Comparison of ENCODE assay signal across 25 cellular contexts in genomic region chr4:73538162-73538561, GRCh38. TPM values are rescaled to one million over a fixed set of nuclear protein-coding genes. Genes with fewer than 3 reads are reported as not detected.
"Had no signal": no experiment of that assay in that cellular context is flagged by ENCODE, and none has a peak within 500 bp of the region (broad histone marks: within the 10 kb centered on the region; RNA-seq: fewer than 3 reads in every experiment).

No MANE protein-coding gene starts in this region.

- ATAC-seq: left colon; left ventricle myocardium superior; mucosa of descending colon; naive thymus-derived CD8-positive, alpha-beta T cell; psoas muscle; sciatic nerve; stimulated activated memory B cell treated with anti-CD40 and anti-IgM and Interleukin-4, amounts not matched to agents 10 μg/mL and 1 μg/mL and 100 μg/mL, for 72 hours; upper lobe of right lung had no signal

- H3K36me3 Mint-ChIP-seq: naive thymus-derived CD8-positive, alpha-beta T cell; stimulated activated memory B cell treated with anti-CD40 and anti-IgM and Interleukin-4, amounts not matched to agents 10 μg/mL and 1 μg/mL and 100 μg/mL, for 72 hours had no signal

- H3K27me3 Mint-ChIP-seq: stimulated activated naive CD8-positive, alpha-beta T cell treated with anti-CD3 and anti-CD28 coated beads, Interleukin-15, Interleukin-2, amounts not matched to agents 100 ng/mL and 50 ng/mL, for 24 hours had no signal

- H3K9me3 Mint-ChIP-seq: naive thymus-derived CD8-positive, alpha-beta T cell; stimulated activated memory B cell treated with anti-CD40 and anti-IgM and Interleukin-4, amounts not matched to agents 10 μg/mL and 1 μg/mL and 100 μg/mL, for 72 hours; stimulated activated naive CD8-positive, alpha-beta T cell treated with anti-CD3 and anti-CD28 coated beads, Interleukin-15, Interleukin-2, amounts not matched to agents 100 ng/mL and 50 ng/mL, for 24 hours had no signal

- H3K4me1 Mint-ChIP-seq: naive thymus-derived CD8-positive, alpha-beta T cell; stimulated activated memory B cell treated with anti-CD40 and anti-IgM and Interleukin-4, amounts not matched to agents 10 μg/mL and 1 μg/mL and 100 μg/mL, for 72 hours had no signal

- H3K4me3 Mint-ChIP-seq: naive thymus-derived CD8-positive, alpha-beta T cell; stimulated activated memory B cell treated with anti-CD40 and anti-IgM and Interleukin-4, amounts not matched to agents 10 μg/mL and 1 μg/mL and 100 μg/mL, for 72 hours; stimulated activated naive CD8-positive, alpha-beta T cell treated with anti-CD3 and anti-CD28 coated beads, Interleukin-15, Interleukin-2, amounts not matched to agents 100 ng/mL and 50 ng/mL, for 24 hours had no signal

- H3K27ac Mint-ChIP-seq: naive thymus-derived CD8-positive, alpha-beta T cell; stimulated activated memory B cell treated with anti-CD40 and anti-IgM and Interleukin-4, amounts not matched to agents 10 μg/mL and 1 μg/mL and 100 μg/mL, for 72 hours; stimulated activated naive CD8-positive, alpha-beta T cell treated with anti-CD3 and anti-CD28 coated beads, Interleukin-15, Interleukin-2, amounts not matched to agents 100 ng/mL and 50 ng/mL, for 24 hours had no signal

- DNase-seq: dorsolateral prefrontal cortex; effector CD8-positive, alpha-beta T cell; foreskin melanocyte; head of caudate nucleus; left colon; left ventricle myocardium superior; mucosa of descending colon; naive thymus-derived CD8-positive, alpha-beta T cell; psoas muscle; retina; spleen; stimulated activated CD4-positive, alpha-beta T cell treated with anti-CD3 and anti-CD28 coated beads, Interleukin-15, amount 100 ng/mL, for 24 hours; stimulated activated CD4-positive, alpha-beta T cell treated with anti-CD3 and anti-CD28 coated beads, Interleukin-1b, Interleukin-23, amount 100 ng/mL, for 48 hours; stimulated activated CD4-positive, alpha-beta T cell treated with anti-CD3 and anti-CD28 coated beads, Interleukin-4, amount 100 ng/mL, for 24 hours; tibial artery; upper lobe of right lung had no signal

RNA-seq across cellular contexts. Expression of gene AFM, which starts 56.6 kb away (rescaled TPM):
- total RNA-seq: kidney epithelial cell; left colon; left ventricle myocardium superior; lung microvascular endothelial cell; mucosa of descending colon; naive thymus-derived CD8-positive, alpha-beta T cell; osteoblast; psoas muscle; sciatic nerve; skeletal muscle tissue; spleen; temporal lobe; upper lobe of right lung; vagina had no signal
